Comparison of ENCODE assay signal across 13 cellular contexts in genomic region chr16:10296956-10297340, GRCh38.
DNase-seq lines count a peak whose midpoint lies in the region; ATAC-seq and TF ChIP-seq lines count a peak whose summit lies in the region.
"Had no signal": no experiment of that assay in that cellular context is flagged by ENCODE, and none has a peak within 500 bp of the region (broad histone marks: within the 10 kb centered on the region; RNA-seq: fewer than 3 reads in every experiment).

No MANE protein-coding gene starts in this region.

- ATAC-seq in GM19328 (IDR thresholded peaks at IDR 0.05; ENCODE audit: unreplicated experiment) (peak; percentile 23), HG02759 (IDR thresholded peaks at IDR 0.05; ENCODE audit: unreplicated experiment) (peak; percentile 29), HG03521 (IDR thresholded peaks at IDR 0.05; ENCODE audit: unreplicated experiment) (peak; percentile 2), psoas muscle (no peak)
- ATAC-seq: activated T-cell treated with anti-CD3 and anti-CD28 coated beads, Interleukin-2, amount 50 U/mL, for 72 hours; stimulated activated naive CD8-positive, alpha-beta T cell treated with anti-CD3 and anti-CD28 coated beads, Interleukin-15, Interleukin-2, amounts not matched to agents 100 U/mL and 50 U/mL, for 24 hours had no signal

- H3K4me1 Mint-ChIP-seq in CD8-positive, alpha-beta memory T cell, result no peaks in the 10 kb centered on the region
- H3K4me1 Mint-ChIP-seq: neural progenitor cell had no signal

- peak overlapping the region; percentile 46 for H3K27ac ChIP-seq in substantia nigra (ENCODE audit: low read depth, low read length, poor library complexity, severe bottlenecking)
- no peak overlapping the region for H3K27ac ChIP-seq in psoas muscle
- H3K27ac ChIP-seq in CD8-positive, alpha-beta memory T cell (ENCODE audit: low read depth, low read length), result no peak overlapping the region
- H3K27ac ChIP-seq: breast epithelium, neural progenitor cell had no signal

- intact Hi-C loops in psoas muscle (cut with DNase I), result no loop called here

- no peaks in the 10 kb centered on the region for H3K9me3 ChIP-seq in psoas muscle
- no peaks in the 10 kb centered on the region for H3K9me3 ChIP-seq in CD8-positive, alpha-beta memory T cell (ENCODE audit: low read length)

- H3K27me3 ChIP-seq in psoas muscle (ENCODE audit: insufficient read depth in 3 of 3, low read length in 2 of 3), result no peaks in the 10 kb centered on the region
- H3K27me3 ChIP-seq in CD8-positive, alpha-beta memory T cell (ENCODE audit: insufficient read depth, low read length, poor library complexity, severe bottlenecking), result no peaks in the 10 kb centered on the region
- H3K27me3 ChIP-seq: breast epithelium, neural progenitor cell had no signal

- TF ChIP-seq CTCF in psoas muscle (IDR thresholded peaks at IDR 0.05) (no peak), GM20000 (IDR thresholded peaks at IDR 0.05; ENCODE audit: extremely low read depth, missing control alignments) (no peak)

- H3K36me3 Mint-ChIP-seq in CD8-positive, alpha-beta memory T cell, result peaks cover 0 to 20% (median 6%) of the 10 kb centered on the region in 3 donors

- POLR2A ChIA-PET in CD8-positive, alpha-beta memory T cell (lab: Charles Lee), result no interaction called here

- H3K4me1 ChIP-seq in psoas muscle, result no peaks in the 10 kb centered on the region
- H3K4me1 ChIP-seq in CD8-positive, alpha-beta memory T cell (ENCODE audit: insufficient read depth, low read length), result no peaks in the 10 kb centered on the region
- H3K4me1 ChIP-seq: breast epithelium had no signal

- WGBS in psoas muscle, 3 donors, result 86 to 92% (median 89%) methylated on average over 7 of the region's 7 CpGs

- H3K27me3 Mint-ChIP-seq in CD8-positive, alpha-beta memory T cell, result peaks cover 11 to 22% of the 10 kb centered on the region in 2 donors

- peaks cover 0 to 24% (median 16%) of the 10 kb centered on the region in 5 donors for H3K9me3 Mint-ChIP-seq in CD8-positive, alpha-beta memory T cell

- no peak for DNase-seq in substantia nigra (lab: John Stamatoyannopoulos, UW)
- DNase-seq in psoas muscle, result no peak
- DNase-seq in CD8-positive, alpha-beta memory T cell, result no peak
- DNase-seq in GM20000 (ENCODE audit: low spot score), result no peak
- DNase-seq: activated T-cell treated with anti-CD3 and anti-CD28 coated beads, Interleukin-2, amount 50 U/mL, for 72 hours; DND-41; NCI-H2081; stimulated activated naive CD8-positive, alpha-beta T cell treated with anti-CD3 and anti-CD28 coated beads, Interleukin-15, Interleukin-2, amounts not matched to agents 100 U/mL and 50 U/mL, for 24 hours had no signal

- H3K4me3 Mint-ChIP-seq in CD8-positive, alpha-beta memory T cell, result no peak overlapping the region
- H3K4me3 Mint-ChIP-seq: activated T-cell treated with anti-CD3 and anti-CD28 coated beads, Interleukin-2, amount 50 U/mL, for 72 hours; neural progenitor cell had no signal

- no peaks in the 10 kb centered on the region for H3K36me3 ChIP-seq in psoas muscle (ENCODE audit: insufficient read depth in 1 of 2, low read depth in 1 of 2)
- H3K36me3 ChIP-seq in CD8-positive, alpha-beta memory T cell (ENCODE audit: insufficient read depth, low read length), result no peaks in the 10 kb centered on the region
- H3K36me3 ChIP-seq: breast epithelium, neural progenitor cell had no signal

- CTCF ChIA-PET in CD8-positive, alpha-beta memory T cell (lab: Charles Lee), result no interaction called here

- H3K27ac Mint-ChIP-seq in CD8-positive, alpha-beta memory T cell, result no peak overlapping the region
- H3K27ac Mint-ChIP-seq: activated T-cell treated with anti-CD3 and anti-CD28 coated beads, Interleukin-2, amount 50 U/mL, for 72 hours; neural progenitor cell had no signal

- no peak overlapping the region for H3K4me3 ChIP-seq in psoas muscle
- no peak overlapping the region for H3K4me3 ChIP-seq in CD8-positive, alpha-beta memory T cell (ENCODE audit: low read length)
- H3K4me3 ChIP-seq: breast epithelium, neural progenitor cell had no signal

Comparison
In these comparisons a context has a peak if more than half of its experiments do, and no peak if none do; other contexts are left out.
1. ATAC-seq: peak in GM19328 (single experiment), HG02759 (single experiment) and HG03521 (single experiment); none in psoas muscle (0 of 4).